ENCODE assay signal across 15 cellular contexts in the genomic region with DNA sequence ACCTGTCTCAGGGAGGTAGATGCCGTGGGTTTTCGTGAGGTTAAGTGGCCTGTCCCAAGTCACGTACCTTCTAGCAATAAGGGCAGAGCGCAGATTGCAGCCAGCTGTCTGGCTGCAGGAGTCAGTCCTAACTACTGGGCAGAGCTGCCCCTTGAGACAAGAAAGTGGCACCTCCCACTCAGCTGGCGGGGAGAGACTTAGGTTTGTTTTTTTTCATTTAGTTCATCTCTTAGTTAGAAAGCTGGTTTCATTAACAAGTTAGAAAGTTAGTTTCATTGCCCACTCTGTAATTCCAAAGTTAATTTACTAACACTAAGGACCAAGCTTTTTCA.
DNase-seq lines count a peak whose midpoint lies in the region; ATAC-seq and TF ChIP-seq lines count a peak whose summit lies in the region.
"Had no signal": no experiment of that assay in that cellular context is flagged by ENCODE, and none has a peak within 500 bp of the region (broad histone marks: within the 10 kb centered on the region; RNA-seq: fewer than 3 reads in every experiment).

No MANE protein-coding gene starts in this region.

- H3K27ac ChIP-seq in ACC112 (ENCODE audit: low read depth, low read length) (peak overlapping the region; percentile 79), ectodermal cell (ENCODE audit: insufficient read depth, low read depth, low read length, poor library complexity, severe bottlenecking) (peak overlapping the region; percentile 44), neuronal stem cell (replicated peaks; ENCODE audit: low read length) (peak overlapping the region; percentile 78)

- H3K79me2 ChIP-seq in ACC112 (ENCODE audit: control insufficient read depth, insufficient read depth, low read length, unreplicated experiment): no peaks in the 10 kb centered on the region

- DNase-seq in NCI-H524 (lab: John Stamatoyannopoulos, UW): peak; percentile 57 to 87
- no peak for DNase-seq in neuronal stem cell (ENCODE audit: low spot score)
- DNase-seq in stimulated activated CD4-positive, alpha-beta T cell treated with anti-CD3 and anti-CD28 coated beads, Interleukin-4, amount 100 ng/mL, for 4 hours: no peak
- DNase-seq in MG63: no peak
- DNase-seq in natural killer cell: no peak
- DNase-seq: activated naive CD8-positive, alpha-beta T cell treated with anti-CD3 and anti-CD28 coated beads for 36 hours; DMS53; OCI-M1; T-helper 1 cell had no signal

- H3K9me3 Mint-ChIP-seq in natural killer cell: no peaks in the 10 kb centered on the region
- H3K9me3 Mint-ChIP-seq: activated naive CD8-positive, alpha-beta T cell treated with anti-CD3 and anti-CD28 coated beads for 36 hours had no signal

- peak overlapping the region; percentile 2 for H2BK12ac ChIP-seq in neuronal stem cell (ENCODE audit: low read length)

- H3K4me1 ChIP-seq in ACC112 (ENCODE audit: control insufficient read depth, insufficient read depth, low read length, unreplicated experiment): peaks cover 41% of the 10 kb centered on the region
- peaks cover 28% of the 10 kb centered on the region for H3K4me1 ChIP-seq in ectodermal cell (ENCODE audit: control insufficient read depth, insufficient read depth, low read length)
- H3K4me1 ChIP-seq in neuronal stem cell (ENCODE audit: control insufficient read depth in 2 of 2, insufficient read depth in 1 of 2, low read depth in 1 of 2, low read length in 2 of 2): peaks cover 0 to 10% of the 10 kb centered on the region in 2 donors

- ATAC-seq in HG03139 (IDR thresholded peaks at IDR 0.05; ENCODE audit: unreplicated experiment): no peak
- no peak for ATAC-seq in natural killer cell
- ATAC-seq: activated CD4-positive, CD25-positive, alpha-beta regulatory T cell treated with anti-CD3 and anti-CD28 coated beads, Interleukin-2, amount 50 U/mL, for 24 hours had no signal

- peak overlapping the region; percentile 37 for H3K23ac ChIP-seq in neuronal stem cell (ENCODE audit: low read depth, low read length, poor library complexity)

- no peaks in the 10 kb centered on the region for H3K36me3 Mint-ChIP-seq in natural killer cell
- H3K36me3 Mint-ChIP-seq: activated naive CD8-positive, alpha-beta T cell treated with anti-CD3 and anti-CD28 coated beads for 36 hours had no signal

- H4K8ac ChIP-seq in neuronal stem cell (ENCODE audit: low read depth, low read length): no peak overlapping the region

- H3K4me1 Mint-ChIP-seq in natural killer cell: no peaks in the 10 kb centered on the region
- H3K4me1 Mint-ChIP-seq: activated naive CD8-positive, alpha-beta T cell treated with anti-CD3 and anti-CD28 coated beads for 36 hours had no signal

- no peak overlapping the region for H3K4me3 Mint-ChIP-seq in natural killer cell
- H3K4me3 Mint-ChIP-seq: activated naive CD8-positive, alpha-beta T cell treated with anti-CD3 and anti-CD28 coated beads for 36 hours; B cell had no signal

- TF ChIP-seq CTCF in natural killer cell (IDR thresholded peaks at IDR 0.05): no peak

- no peaks in the 10 kb centered on the region for H3K27me3 ChIP-seq in ACC112 (ENCODE audit: insufficient read depth, low read length)
- no peaks in the 10 kb centered on the region for H3K27me3 ChIP-seq in ectodermal cell (ENCODE audit: control insufficient read depth, insufficient read depth, low read length, poor library complexity, severe bottlenecking)
- H3K27me3 ChIP-seq in neuronal stem cell (ENCODE audit: control insufficient read depth in 3 of 3, insufficient read depth in 3 of 3, low read depth in 1 of 3, low read length in 3 of 3): peaks cover 0 to 25% (median 0%) of the 10 kb centered on the region in 3 experiments
- no peaks in the 10 kb centered on the region for H3K27me3 ChIP-seq in MG63

- intact Hi-C loops in natural killer cell (cut with micrococcal nuclease): no loop called here

- no peak overlapping the region for H3K14ac ChIP-seq in neuronal stem cell (ENCODE audit: low read length)

- H4K91ac ChIP-seq in neuronal stem cell (ENCODE audit: low read depth, low read length, poor library complexity): no peak overlapping the region

- no peak overlapping the region for H3K9ac ChIP-seq in neuronal stem cell (ENCODE audit: low read depth, low read length, poor library complexity)

- peaks cover 23 to 52% of the 10 kb centered on the region in 2 donors for H3K27me3 Mint-ChIP-seq in natural killer cell (ENCODE audit: low read depth in 2 of 2)

- H3K18ac ChIP-seq in neuronal stem cell (ENCODE audit: low read length): peak overlapping the region; percentile 84

- H2BK5ac ChIP-seq in neuronal stem cell (ENCODE audit: low read length): no peak overlapping the region

- H2BK120ac ChIP-seq in neuronal stem cell (ENCODE audit: low read depth, low read length): no peak overlapping the region

- H3K36me3 ChIP-seq in ACC112 (ENCODE audit: insufficient read depth, low read length) (no peaks in the 10 kb centered on the region), ectodermal cell (ENCODE audit: control insufficient read depth, insufficient read depth, low read length) (no peaks in the 10 kb centered on the region), neuronal stem cell (replicated peaks in 1 of 2; ENCODE audit: control insufficient read depth in 2 of 2, insufficient read depth in 2 of 2, low read length in 2 of 2) (no peaks in the 10 kb centered on the region), MG63 (no peaks in the 10 kb centered on the region; the same call in 1 of the 2 replicates)
- H3K36me3 ChIP-seq: thoracic aorta had no signal

- no peak overlapping the region for H2BK15ac ChIP-seq in neuronal stem cell (ENCODE audit: low read length)

- H3K27ac Mint-ChIP-seq in natural killer cell: no peak overlapping the region
- H3K27ac Mint-ChIP-seq: activated naive CD8-positive, alpha-beta T cell treated with anti-CD3 and anti-CD28 coated beads for 36 hours; B cell had no signal

- no peak overlapping the region for H3K4ac ChIP-seq in neuronal stem cell (ENCODE audit: low read length)

- H3K4me3 ChIP-seq in ACC112 (ENCODE audit: low read depth, low read length): no peak overlapping the region
- H3K4me3 ChIP-seq in ectodermal cell (ENCODE audit: insufficient read depth, low read depth, low read length): no peak overlapping the region
- no peak overlapping the region for H3K4me3 ChIP-seq in neuronal stem cell (ENCODE audit: low read length in 2 of 2)
- H3K4me3 ChIP-seq in MG63: no peak overlapping the region
- H3K4me3 ChIP-seq: thoracic aorta had no signal

- peak overlapping the region; percentile 21 for H3K4me2 ChIP-seq in neuronal stem cell (ENCODE audit: insufficient read depth, low read length, poor library complexity, severe bottlenecking)

- WGBS in ectodermal cell, 2 experiments: 88 to 89% methylated on average over 5 of the region's 5 CpGs
- no CpG with 5 or more reads among the region's 5 CpGs for WGBS in neuronal stem cell (ENCODE audit: extremely low coverage in 2 of 2, insufficient read length in 2 of 2, insufficient replicate concordance in 1 of 2), 2 donors

- H3K9me3 ChIP-seq in ectodermal cell (ENCODE audit: control insufficient read depth, low read length): no peaks in the 10 kb centered on the region
- H3K9me3 ChIP-seq in neuronal stem cell (replicated peaks in 1 of 2; ENCODE audit: control insufficient read depth in 2 of 2, insufficient read depth in 1 of 2, low read depth in 1 of 2, low read length in 2 of 2): no peaks in the 10 kb centered on the region
- H3K9me3 ChIP-seq in MG63: no peaks in the 10 kb centered on the region
- H3K9me3 ChIP-seq: thoracic aorta had no signal

- no peaks in the 10 kb centered on the region for H3K79me1 ChIP-seq in neuronal stem cell (ENCODE audit: low read depth, low read length)

- no peak overlapping the region for H2AFZ ChIP-seq in ACC112 (ENCODE audit: low read length, unreplicated experiment)
- H2AFZ ChIP-seq in neuronal stem cell (ENCODE audit: low read length): peak overlapping the region; percentile 20

- H2AK5ac ChIP-seq in neuronal stem cell (ENCODE audit: low read depth, low read length): peak overlapping the region; percentile 49

Comparison
In these comparisons a context has a peak if more than half of its experiments do, and no peak if none do; other contexts are left out.
1. DNase-seq: peak in NCI-H524 (2 of 2); none in neuronal stem cell (single experiment), stimulated activated CD4-positive, alpha-beta T cell treated with anti-CD3 and anti-CD28 coated beads, Interleukin-4, amount 100 ng/mL, for 4 hours (0 of 2), MG63 (single experiment) and natural killer cell (single experiment).
2. Peak in every context shown above with its lines, with median percentiles within 50 percentile points of each other: H3K27ac ChIP-seq.